1 cellular context compared by ENCODE assay signal in the genomic region with DNA sequence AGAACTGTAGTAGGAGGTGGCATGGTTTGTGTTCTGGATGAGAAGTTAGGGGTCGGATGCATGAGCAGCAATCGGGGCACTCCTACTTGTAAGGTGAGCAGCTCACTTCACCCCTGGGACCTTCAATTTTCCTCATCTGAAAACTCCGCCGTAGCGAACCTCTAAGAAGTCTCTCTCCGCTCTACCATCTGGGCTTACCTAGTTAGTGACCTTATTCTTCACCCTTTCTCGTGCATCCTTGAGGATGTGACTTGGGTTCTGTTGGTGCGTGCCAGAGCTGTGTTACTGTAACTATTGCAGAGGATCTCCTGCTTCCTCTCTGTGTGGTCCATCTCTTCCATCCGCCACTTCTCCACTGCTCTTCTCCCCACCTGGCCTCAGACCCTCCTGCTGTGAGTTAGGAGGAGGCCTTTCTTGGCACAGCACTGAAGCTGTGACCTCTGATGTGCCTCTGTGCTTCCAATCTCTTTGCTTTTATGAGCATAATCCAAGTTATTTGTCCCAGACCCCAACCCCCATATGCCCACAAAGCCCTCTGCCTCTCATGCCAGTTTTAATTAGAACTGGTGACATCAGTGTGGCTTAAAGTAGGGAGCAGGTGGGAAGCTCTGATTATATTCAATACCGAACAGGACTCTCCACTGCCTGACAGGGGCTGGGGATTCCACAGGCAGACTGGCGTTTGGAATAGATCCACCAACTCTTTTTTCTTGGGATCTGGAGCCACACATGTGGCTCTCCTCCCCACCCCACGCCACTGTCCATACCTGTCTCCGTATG.
A peak's percentile ranks its signal among the peaks of the same experiment; 100 is the strongest.
TF ChIP-seq lines count a peak whose summit lies in the region.

No MANE protein-coding gene starts in this region.

TF ChIP-seq in GM12878, 131 proteins besides CTCF, POLR2A, EP300 and RAD21 (continued from another document):
- TF ChIP-seq, protein P1, sequence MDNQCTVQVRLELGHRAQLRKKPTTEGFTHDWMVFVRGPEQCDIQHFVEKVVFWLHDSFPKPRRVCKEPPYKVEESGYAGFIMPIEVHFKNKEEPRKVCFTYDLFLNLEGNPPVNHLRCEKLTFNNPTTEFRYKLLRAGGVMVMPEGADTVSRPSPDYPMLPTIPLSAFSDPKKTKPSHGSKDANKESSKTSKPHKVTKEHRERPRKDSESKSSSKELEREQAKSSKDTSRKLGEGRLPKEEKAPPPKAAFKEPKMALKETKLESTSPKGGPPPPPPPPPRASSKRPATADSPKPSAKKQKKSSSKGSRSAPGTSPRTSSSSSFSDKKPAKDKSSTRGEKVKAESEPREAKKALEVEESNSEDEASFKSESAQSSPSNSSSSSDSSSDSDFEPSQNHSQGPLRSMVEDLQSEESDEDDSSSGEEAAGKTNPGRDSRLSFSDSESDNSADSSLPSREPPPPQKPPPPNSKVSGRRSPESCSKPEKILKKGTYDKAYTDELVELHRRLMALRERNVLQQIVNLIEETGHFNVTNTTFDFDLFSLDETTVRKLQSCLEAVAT (IDR thresholded peaks at IDR 0.05): peak; percentile 56; the same call in 1 of the 2 replicates
- TF ChIP-seq PAX8 (IDR thresholded peaks at IDR 0.05): peak; percentile 60; the same call in 1 of the 2 replicates
